ENCODE assay signal across 1 cellular context in genomic region chrX:110002300-110003166, GRCh38.
TF ChIP-seq lines count a peak whose summit lies in the region.

Gene TMEM164, plus strand, starts transcription at chrX:110003114. Its CDS starts 661 bp downstream, at chrX:110003775.

TF ChIP-seq in K562, 482 proteins besides CTCF, POLR2A, EP300 and RAD21 (continued from another document and continues in another):
- TF ChIP-seq ZFX (CRISPR knock-in tag; IDR thresholded peaks at IDR 0.05) = no peak; the same call in 1 of the 2 replicates
- TF ChIP-seq, protein P1, sequence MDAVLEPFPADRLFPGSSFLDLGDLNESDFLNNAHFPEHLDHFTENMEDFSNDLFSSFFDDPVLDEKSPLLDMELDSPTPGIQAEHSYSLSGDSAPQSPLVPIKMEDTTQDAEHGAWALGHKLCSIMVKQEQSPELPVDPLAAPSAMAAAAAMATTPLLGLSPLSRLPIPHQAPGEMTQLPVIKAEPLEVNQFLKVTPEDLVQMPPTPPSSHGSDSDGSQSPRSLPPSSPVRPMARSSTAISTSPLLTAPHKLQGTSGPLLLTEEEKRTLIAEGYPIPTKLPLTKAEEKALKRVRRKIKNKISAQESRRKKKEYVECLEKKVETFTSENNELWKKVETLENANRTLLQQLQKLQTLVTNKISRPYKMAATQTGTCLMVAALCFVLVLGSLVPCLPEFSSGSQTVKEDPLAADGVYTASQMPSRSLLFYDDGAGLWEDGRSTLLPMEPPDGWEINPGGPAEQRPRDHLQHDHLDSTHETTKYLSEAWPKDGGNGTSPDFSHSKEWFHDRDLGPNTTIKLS (IDR thresholded peaks at IDR 0.05; ENCODE audit: borderline replicate concordance, low read depth) = no peak
- peak; percentile 20; the same call in 1 of the 2 replicates for TF ChIP-seq LEF1 (IDR thresholded peaks at IDR 0.05)
- TF ChIP-seq ZFP30 (CRISPR knock-in tag; IDR thresholded peaks at IDR 0.05; ENCODE audit: borderline replicate concordance) = no peak
- no peak for TF ChIP-seq HCFC1 (IDR thresholded peaks at IDR 0.05; ENCODE audit: low read depth, low read length)
- no peak for TF ChIP-seq ZC3H11A (IDR thresholded peaks at IDR 0.05; ENCODE audit: low read depth, low read length)
- TF ChIP-seq ZNF232 (CRISPR knock-in tag; IDR thresholded peaks at IDR 0.05) = no peak
- TF ChIP-seq, protein P2, sequence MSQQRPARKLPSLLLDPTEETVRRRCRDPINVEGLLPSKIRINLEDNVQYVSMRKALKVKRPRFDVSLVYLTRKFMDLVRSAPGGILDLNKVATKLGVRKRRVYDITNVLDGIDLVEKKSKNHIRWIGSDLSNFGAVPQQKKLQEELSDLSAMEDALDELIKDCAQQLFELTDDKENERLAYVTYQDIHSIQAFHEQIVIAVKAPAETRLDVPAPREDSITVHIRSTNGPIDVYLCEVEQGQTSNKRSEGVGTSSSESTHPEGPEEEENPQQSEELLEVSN (IDR thresholded peaks at IDR 0.05; ENCODE audit: borderline replicate concordance in 1 of 2, extremely low read depth in 1 of 2, insufficient read depth in 1 of 2, insufficient read length in 1 of 2, low read depth in 1 of 2, low read length in 1 of 2, poor library complexity in 1 of 2, severe bottlenecking in 1 of 2) = peak; percentile 62 to 83
- TF ChIP-seq TAF7 (tag; IDR thresholded peaks at IDR 0.05) = no peak; the same call in 1 of the 2 replicates
- no peak for TF ChIP-seq ILK (tag; IDR thresholded peaks at IDR 0.05; ENCODE audit: borderline replicate concordance, low read depth)
- TF ChIP-seq ZNF217 (CRISPR knock-in tag; IDR thresholded peaks at IDR 0.05) = no peak
- TF ChIP-seq ATF7 (IDR thresholded peaks at IDR 0.05) = no peak
- TF ChIP-seq ZNF121 (CRISPR knock-in tag; conservative IDR thresholded peaks at IDR 0.05) = no peak
- no peak for TF ChIP-seq FOXA1 (IDR thresholded peaks at IDR 0.05; ENCODE audit: borderline replicate concordance)
- TF ChIP-seq SMARCA5 (IDR thresholded peaks at IDR 0.05) = no peak
- no peak for TF ChIP-seq EHMT2 (IDR thresholded peaks at IDR 0.05)
- no peak for TF ChIP-seq HMGN3 (IDR thresholded peaks at IDR 0.05; ENCODE audit: borderline replicate concordance, extremely low read depth, insufficient read length, low read depth, low read length)
- TF ChIP-seq ZBTB33 (CRISPR knock-in tag; IDR thresholded peaks at IDR 0.05) = no peak
- TF ChIP-seq CBX5 (IDR thresholded peaks at IDR 0.05; ENCODE audit: borderline replicate concordance, low read depth) = no peak
- TF ChIP-seq ZNF444 (CRISPR knock-in tag; IDR thresholded peaks at IDR 0.05) = no peak
- TF ChIP-seq, protein P3, sequence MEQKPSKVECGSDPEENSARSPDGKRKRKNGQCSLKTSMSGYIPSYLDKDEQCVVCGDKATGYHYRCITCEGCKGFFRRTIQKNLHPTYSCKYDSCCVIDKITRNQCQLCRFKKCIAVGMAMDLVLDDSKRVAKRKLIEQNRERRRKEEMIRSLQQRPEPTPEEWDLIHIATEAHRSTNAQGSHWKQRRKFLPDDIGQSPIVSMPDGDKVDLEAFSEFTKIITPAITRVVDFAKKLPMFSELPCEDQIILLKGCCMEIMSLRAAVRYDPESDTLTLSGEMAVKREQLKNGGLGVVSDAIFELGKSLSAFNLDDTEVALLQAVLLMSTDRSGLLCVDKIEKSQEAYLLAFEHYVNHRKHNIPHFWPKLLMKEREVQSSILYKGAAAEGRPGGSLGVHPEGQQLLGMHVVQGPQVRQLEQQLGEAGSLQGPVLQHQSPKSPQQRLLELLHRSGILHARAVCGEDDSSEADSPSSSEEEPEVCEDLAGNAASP (IDR thresholded peaks at IDR 0.05) = no peak
- TF ChIP-seq ZNF592 (IDR thresholded peaks at IDR 0.05) = no peak
- no peak for TF ChIP-seq CCAR2 (IDR thresholded peaks at IDR 0.05; ENCODE audit: low read depth, low read length)
- TF ChIP-seq CHCHD3 (CRISPR knock-in tag; IDR thresholded peaks at IDR 0.05) = no peak
- TF ChIP-seq BRCA1 (IDR thresholded peaks at IDR 0.05) = no peak
- TF ChIP-seq BRCA1 (CRISPR knock-in tag; IDR thresholded peaks at IDR 0.05) = no peak
- TF ChIP-seq, protein P4, sequence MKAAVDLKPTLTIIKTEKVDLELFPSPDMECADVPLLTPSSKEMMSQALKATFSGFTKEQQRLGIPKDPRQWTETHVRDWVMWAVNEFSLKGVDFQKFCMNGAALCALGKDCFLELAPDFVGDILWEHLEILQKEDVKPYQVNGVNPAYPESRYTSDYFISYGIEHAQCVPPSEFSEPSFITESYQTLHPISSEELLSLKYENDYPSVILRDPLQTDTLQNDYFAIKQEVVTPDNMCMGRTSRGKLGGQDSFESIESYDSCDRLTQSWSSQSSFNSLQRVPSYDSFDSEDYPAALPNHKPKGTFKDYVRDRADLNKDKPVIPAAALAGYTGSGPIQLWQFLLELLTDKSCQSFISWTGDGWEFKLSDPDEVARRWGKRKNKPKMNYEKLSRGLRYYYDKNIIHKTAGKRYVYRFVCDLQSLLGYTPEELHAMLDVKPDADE (conservative IDR thresholded peaks at IDR 0.05; ENCODE audit: control insufficient read depth, low read depth, low read length) = peak; percentile 22; the same call in 1 of the 2 replicates
- TF ChIP-seq EGR1 (conservative IDR thresholded peaks at IDR 0.05) = peak; percentile 86
- no peak for TF ChIP-seq ZNF41 (CRISPR knock-in tag; conservative IDR thresholded peaks at IDR 0.05)
- TF ChIP-seq CC2D1A (IDR thresholded peaks at IDR 0.05) = no peak
- no peak for TF ChIP-seq KLF16 (IDR thresholded peaks at IDR 0.05)
- no peak for TF ChIP-seq PTRF (tag; IDR thresholded peaks at IDR 0.05)
- TF ChIP-seq UBTF (IDR thresholded peaks at IDR 0.05; ENCODE audit: borderline replicate concordance in 1 of 2, low read depth in 2 of 2, low read length in 2 of 2) = 0 out of 4 replicates have a peak, but pooled peaks have one; percentile 2 to 33
- TF ChIP-seq CREB1 (IDR thresholded peaks at IDR 0.05) = no peak
- TF ChIP-seq CREB1 (CRISPR knock-in tag; IDR thresholded peaks at IDR 0.05) = no peak
- no peak for TF ChIP-seq TFE3 (CRISPR knock-in tag; IDR thresholded peaks at IDR 0.05)
- no peak for TF ChIP-seq RFX5 (IDR thresholded peaks at IDR 0.05; ENCODE audit: low read depth, low read length)
- peak; percentile 85; the same call in 1 of the 2 replicates for TF ChIP-seq HDGF (IDR thresholded peaks at IDR 0.05)
- TF ChIP-seq ZNF239 (CRISPR knock-in tag; IDR thresholded peaks at IDR 0.05) = no peak
- TF ChIP-seq, protein P5, sequence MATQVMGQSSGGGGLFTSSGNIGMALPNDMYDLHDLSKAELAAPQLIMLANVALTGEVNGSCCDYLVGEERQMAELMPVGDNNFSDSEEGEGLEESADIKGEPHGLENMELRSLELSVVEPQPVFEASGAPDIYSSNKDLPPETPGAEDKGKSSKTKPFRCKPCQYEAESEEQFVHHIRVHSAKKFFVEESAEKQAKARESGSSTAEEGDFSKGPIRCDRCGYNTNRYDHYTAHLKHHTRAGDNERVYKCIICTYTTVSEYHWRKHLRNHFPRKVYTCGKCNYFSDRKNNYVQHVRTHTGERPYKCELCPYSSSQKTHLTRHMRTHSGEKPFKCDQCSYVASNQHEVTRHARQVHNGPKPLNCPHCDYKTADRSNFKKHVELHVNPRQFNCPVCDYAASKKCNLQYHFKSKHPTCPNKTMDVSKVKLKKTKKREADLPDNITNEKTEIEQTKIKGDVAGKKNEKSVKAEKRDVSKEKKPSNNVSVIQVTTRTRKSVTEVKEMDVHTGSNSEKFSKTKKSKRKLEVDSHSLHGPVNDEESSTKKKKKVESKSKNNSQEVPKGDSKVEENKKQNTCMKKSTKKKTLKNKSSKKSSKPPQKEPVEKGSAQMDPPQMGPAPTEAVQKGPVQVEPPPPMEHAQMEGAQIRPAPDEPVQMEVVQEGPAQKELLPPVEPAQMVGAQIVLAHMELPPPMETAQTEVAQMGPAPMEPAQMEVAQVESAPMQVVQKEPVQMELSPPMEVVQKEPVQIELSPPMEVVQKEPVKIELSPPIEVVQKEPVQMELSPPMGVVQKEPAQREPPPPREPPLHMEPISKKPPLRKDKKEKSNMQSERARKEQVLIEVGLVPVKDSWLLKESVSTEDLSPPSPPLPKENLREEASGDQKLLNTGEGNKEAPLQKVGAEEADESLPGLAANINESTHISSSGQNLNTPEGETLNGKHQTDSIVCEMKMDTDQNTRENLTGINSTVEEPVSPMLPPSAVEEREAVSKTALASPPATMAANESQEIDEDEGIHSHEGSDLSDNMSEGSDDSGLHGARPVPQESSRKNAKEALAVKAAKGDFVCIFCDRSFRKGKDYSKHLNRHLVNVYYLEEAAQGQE (CRISPR knock-in tag; IDR thresholded peaks at IDR 0.05; ENCODE audit: low read depth) = no peak
- TF ChIP-seq U2AF2 (optimal IDR thresholded peaks at IDR 0.05; ENCODE audit: low read depth, low read length) = no peak
- no peak for TF ChIP-seq ZSCAN29 (IDR thresholded peaks at IDR 0.05)
- TF ChIP-seq KLF6 (CRISPR knock-in tag; IDR thresholded peaks at IDR 0.05; ENCODE audit: borderline replicate concordance) = no peak
- TF ChIP-seq, protein P6, sequence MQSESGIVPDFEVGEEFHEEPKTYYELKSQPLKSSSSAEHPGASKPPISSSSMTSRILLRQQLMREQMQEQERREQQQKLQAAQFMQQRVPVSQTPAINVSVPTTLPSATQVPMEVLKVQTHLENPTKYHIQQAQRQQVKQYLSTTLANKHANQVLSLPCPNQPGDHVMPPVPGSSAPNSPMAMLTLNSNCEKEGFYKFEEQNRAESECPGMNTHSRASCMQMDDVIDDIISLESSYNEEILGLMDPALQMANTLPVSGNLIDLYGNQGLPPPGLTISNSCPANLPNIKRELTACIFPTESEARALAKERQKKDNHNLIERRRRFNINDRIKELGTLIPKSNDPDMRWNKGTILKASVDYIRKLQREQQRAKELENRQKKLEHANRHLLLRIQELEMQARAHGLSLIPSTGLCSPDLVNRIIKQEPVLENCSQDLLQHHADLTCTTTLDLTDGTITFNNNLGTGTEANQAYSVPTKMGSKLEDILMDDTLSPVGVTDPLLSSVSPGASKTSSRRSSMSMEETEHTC (IDR thresholded peaks at IDR 0.05) = no peak
- TF ChIP-seq NCOA2 (IDR thresholded peaks at IDR 0.05; ENCODE audit: partially characterized antibody in 2 of 2) = no peak
- 0 out of 2 replicates have a peak, but pooled peaks have one; percentile 8 for TF ChIP-seq ZNF316 (IDR thresholded peaks at IDR 0.05)
